ENCODE assay signal across 12 cellular contexts in genomic region chr7:100719523-100720319, GRCh38. TPM values are rescaled to one million over a fixed set of nuclear protein-coding genes. Genes with fewer than 3 reads are reported as not detected.
A peak's percentile ranks its signal among the peaks of the same experiment; 100 is the strongest.
DNase-seq lines count a peak whose midpoint lies in the region; ATAC-seq and TF ChIP-seq lines count a peak whose summit lies in the region.
"Had no signal": no experiment of that assay in that cellular context is flagged by ENCODE, and none has a peak within 500 bp of the region (broad histone marks: within the 10 kb centered on the region; RNA-seq: fewer than 3 reads in every experiment).

No MANE protein-coding gene starts in this region.

- ATAC-seq in left ventricle myocardium superior (no peak), WTC11 (peak; percentile 17), GM19395 (IDR thresholded peaks at IDR 0.05; ENCODE audit: unreplicated experiment) (no peak)
- ATAC-seq in stimulated activated memory B cell treated with anti-CD40 and anti-IgM and Interleukin-4, amounts not matched to agents 10 μg/mL and 1 μg/mL and 100 μg/mL, for 72 hours: no peak
- ATAC-seq: heart left ventricle, psoas muscle had no signal

- H3K4me3 ChIP-seq in cardiac muscle cell (peak overlapping the region; percentile 37), iPS-18c (ENCODE audit: insufficient read depth, low read depth, low read length) (peak overlapping the region; percentile 56)
- H3K4me3 ChIP-seq: psoas muscle had no signal

- H3K36me3 Mint-ChIP-seq in WTC11: peaks cover 8% of the 10 kb centered on the region; the same call in 1 of the 2 replicates
- H3K36me3 Mint-ChIP-seq in stimulated activated memory B cell treated with anti-CD40 and anti-IgM and Interleukin-4, amounts not matched to agents 10 μg/mL and 1 μg/mL and 100 μg/mL, for 72 hours: peaks cover 14% of the 10 kb centered on the region

- peaks cover 62% of the 10 kb centered on the region for H3K27me3 Mint-ChIP-seq in WTC11 (ENCODE audit: low read depth)
- peaks cover 75% of the 10 kb centered on the region for H3K27me3 Mint-ChIP-seq in stimulated activated memory B cell treated with anti-CD40 and anti-IgM and Interleukin-4, amounts not matched to agents 10 μg/mL and 1 μg/mL and 100 μg/mL, for 72 hours

- peaks cover 4% of the 10 kb centered on the region for H3K4me1 Mint-ChIP-seq in WTC11
- H3K4me1 Mint-ChIP-seq in stimulated activated memory B cell treated with anti-CD40 and anti-IgM and Interleukin-4, amounts not matched to agents 10 μg/mL and 1 μg/mL and 100 μg/mL, for 72 hours: no peaks in the 10 kb centered on the region

- H3K9me3 ChIP-seq in cardiac muscle cell (ENCODE audit: low read depth) (no peaks in the 10 kb centered on the region), iPS-18c (ENCODE audit: control insufficient read depth, insufficient read depth, low read length) (no peaks in the 10 kb centered on the region)
- H3K9me3 ChIP-seq: heart left ventricle, psoas muscle had no signal

- no peaks in the 10 kb centered on the region for H3K36me3 ChIP-seq in cardiac muscle cell
- H3K36me3 ChIP-seq: heart left ventricle had no signal

- H3K27ac Mint-ChIP-seq in WTC11: no peak overlapping the region
- no peak overlapping the region for H3K27ac Mint-ChIP-seq in stimulated activated memory B cell treated with anti-CD40 and anti-IgM and Interleukin-4, amounts not matched to agents 10 μg/mL and 1 μg/mL and 100 μg/mL, for 72 hours
- H3K27ac Mint-ChIP-seq: activated naive CD4-positive, alpha-beta T cell treated with anti-CD3 and anti-CD28 coated beads, Interleukin-2, amount 50 U/mL, for 24 hours had no signal

- no peaks in the 10 kb centered on the region for H3K4me1 ChIP-seq in cardiac muscle cell (ENCODE audit: low read depth)
- H3K4me1 ChIP-seq: psoas muscle had no signal

- POLR2A ChIA-PET in WTC11 (lab: Charles Lee): interaction anchor here (0.5 to 1.3 kb wide), 4 partner anchors 14 to 134 kb away, joined by 3 to 5 read pairs (median 4); partner anchors contain the start of genes FBXO24, LRCH4, POP7 and SLC12A9

- peak overlapping the region; percentile 65 for H3K4me3 Mint-ChIP-seq in WTC11
- no peak overlapping the region for H3K4me3 Mint-ChIP-seq in stimulated activated memory B cell treated with anti-CD40 and anti-IgM and Interleukin-4, amounts not matched to agents 10 μg/mL and 1 μg/mL and 100 μg/mL, for 72 hours
- H3K4me3 Mint-ChIP-seq: activated naive CD4-positive, alpha-beta T cell treated with anti-CD3 and anti-CD28 coated beads, Interleukin-2, amount 50 U/mL, for 24 hours had no signal

- TF ChIP-seq CTCF in cardiac muscle cell (IDR thresholded peaks at IDR 0.05; ENCODE audit: low read depth, low read length) (peak; percentile 28), WTC11 (IDR thresholded peaks at IDR 0.05) (no peak)

- H3K27ac ChIP-seq in cardiac muscle cell: no peak overlapping the region
- H3K27ac ChIP-seq: C4-2B, heart left ventricle, psoas muscle had no signal

- H3K9me3 Mint-ChIP-seq in WTC11: peaks cover 16% of the 10 kb centered on the region
- peaks cover 14% of the 10 kb centered on the region for H3K9me3 Mint-ChIP-seq in stimulated activated memory B cell treated with anti-CD40 and anti-IgM and Interleukin-4, amounts not matched to agents 10 μg/mL and 1 μg/mL and 100 μg/mL, for 72 hours
- H3K9me3 Mint-ChIP-seq: activated naive CD4-positive, alpha-beta T cell treated with anti-CD3 and anti-CD28 coated beads, Interleukin-2, amount 50 U/mL, for 24 hours had no signal

- DNase-seq in cardiac muscle cell (ENCODE audit: low read depth in 1 of 2, low spot score in 1 of 2) (peak in 1 of 2 donors; percentile 38), left ventricle myocardium superior (no peak), WTC11 (ENCODE audit: low spot score) (no peak), cerebellar nuclear complex (lab: John Stamatoyannopoulos, UW) (no peak)
- no peak for DNase-seq in activated CD4-positive, alpha-beta T cell treated with anti-CD3 and anti-CD28 coated beads for 1 hour
- DNase-seq: psoas muscle had no signal

- intact Hi-C loops in left ventricle myocardium superior (cut with micrococcal nuclease): no loop called here

- H3K27me3 ChIP-seq in cardiac muscle cell: peaks cover 35% of the 10 kb centered on the region

- CTCF ChIA-PET in WTC11 (lab: Charles Lee): interaction anchor here (0.7 to 3.5 kb wide), 15 partner anchors 8 to 170 kb away, joined by 3 to 43 read pairs (median 4); partner anchors contain the start of genes POP7, SLC12A9 and UFSP1

TF ChIP-seq in WTC11, 78 proteins besides CTCF, POLR2A, EP300 and RAD21 (continues in another document):
- TF ChIP-seq ATF1 (CRISPR knock-in tag; IDR thresholded peaks at IDR 0.05): no peak
- TF ChIP-seq FOXP1 (CRISPR knock-in tag; IDR thresholded peaks at IDR 0.05; ENCODE audit: borderline replicate concordance): no peak
- no peak for TF ChIP-seq SOX15 (CRISPR knock-in tag; IDR thresholded peaks at IDR 0.05)
- no peak for TF ChIP-seq CREB1 (CRISPR knock-in tag; IDR thresholded peaks at IDR 0.05)
- no peak for TF ChIP-seq ZNF219 (CRISPR knock-in tag; IDR thresholded peaks at IDR 0.05; ENCODE audit: borderline replicate concordance)
- TF ChIP-seq NFATC4 (CRISPR knock-in tag; IDR thresholded peaks at IDR 0.05): no peak
- no peak for TF ChIP-seq CBFB (CRISPR knock-in tag; IDR thresholded peaks at IDR 0.05; ENCODE audit: low read depth)
- TF ChIP-seq ZBTB43 (CRISPR knock-in tag; IDR thresholded peaks at IDR 0.05): no peak
- no peak for TF ChIP-seq E2F1 (CRISPR knock-in tag; IDR thresholded peaks at IDR 0.05)
- TF ChIP-seq ERG (CRISPR knock-in tag; IDR thresholded peaks at IDR 0.05): no peak
- TF ChIP-seq FOXJ3 (CRISPR knock-in tag; IDR thresholded peaks at IDR 0.05; ENCODE audit: borderline replicate concordance): no peak
- no peak for TF ChIP-seq OVOL2 (CRISPR knock-in tag; IDR thresholded peaks at IDR 0.05; ENCODE audit: borderline replicate concordance)
- TF ChIP-seq ELF4 (CRISPR knock-in tag; IDR thresholded peaks at IDR 0.05; ENCODE audit: low read depth): no peak

RNA-seq across cellular contexts. Expression of gene EPO, which starts 0.5 kb away (rescaled TPM):
- 0.60 TPM in 1 of 2 replicates, not detected in the other for total RNA-seq in cardiac muscle cell
- polyA plus RNA-seq in cardiac muscle cell: 0.34 and 0.46 TPM in 2 replicates
- total RNA-seq in left ventricle myocardium superior: not detected
- total RNA-seq in WTC11 (2021): 0.63 to 0.76 TPM (median 0.66 TPM) in 3 replicates
- total RNA-seq: heart left ventricle, psoas muscle had no signal
- polyA plus RNA-seq: heart left ventricle, psoas muscle had no signal

RNA-seq across cellular contexts. Expression of gene ZAN, which starts 13.7 kb away (rescaled TPM):
- total RNA-seq in cardiac muscle cell: not detected in 2 replicates
- polyA plus RNA-seq in cardiac muscle cell: not detected in 2 replicates
- not detected for total RNA-seq in left ventricle myocardium superior
- 0.02 to 0.07 TPM (median 0.02 TPM) in 3 replicates for total RNA-seq in WTC11 (2021)
- total RNA-seq: heart left ventricle, psoas muscle had no signal
- polyA plus RNA-seq: heart left ventricle, psoas muscle had no signal

RNA-seq across cellular contexts. Expression of gene POP7, which starts 13.8 kb away (rescaled TPM):
- 30.6 and 45.7 TPM in 2 replicates for total RNA-seq in cardiac muscle cell
- polyA plus RNA-seq in cardiac muscle cell: 40.2 and 68.3 TPM in 2 replicates
- 30.0 TPM for total RNA-seq in left ventricle myocardium superior
- total RNA-seq in WTC11 (2021): 71.9 to 79.2 TPM (median 78.1 TPM) in 3 replicates

RNA-seq across cellular contexts. Expression of gene GIGYF1, which starts 25.7 kb away (rescaled TPM):
- total RNA-seq in cardiac muscle cell (31.9 and 53.2 TPM in 2 replicates), left ventricle myocardium superior (29.4 TPM), WTC11 (2021) (116 to 130 TPM (median 123 TPM) in 3 replicates)
- polyA plus RNA-seq in cardiac muscle cell: 14.0 and 20.1 TPM in 2 replicates

RNA-seq across cellular contexts. Expression of gene GNB2, which starts 46.2 kb away (rescaled TPM):
- total RNA-seq in cardiac muscle cell (233 and 234 TPM in 2 replicates), left ventricle myocardium superior (112 TPM), WTC11 (2021) (182 to 194 TPM (median 184 TPM) in 3 replicates)
- polyA plus RNA-seq in cardiac muscle cell: 241 and 286 TPM in 2 replicates
